In the genomic region with DNA sequence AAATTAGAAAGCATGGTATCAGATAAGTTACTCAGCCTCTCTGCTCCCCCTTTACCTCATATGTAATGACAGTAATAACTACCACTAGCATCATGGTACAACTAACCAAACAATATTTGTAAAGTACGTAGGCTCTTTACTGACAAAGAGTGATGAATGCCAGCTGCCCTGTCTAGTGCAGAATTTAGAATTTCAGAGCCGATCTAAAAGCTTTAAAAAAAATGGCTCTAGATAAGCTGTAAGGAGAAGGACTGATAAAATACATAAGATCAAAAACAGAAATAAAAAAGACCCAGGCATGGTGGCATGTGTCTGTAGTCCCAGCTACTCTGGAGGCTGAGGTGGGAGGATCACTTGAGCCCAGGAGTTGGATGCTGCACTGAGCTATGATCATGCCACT, we compare ENCODE assay signal across 9 cellular contexts.
"Had no signal": no experiment of that assay in that cellular context is flagged by ENCODE, and none has a peak within 500 bp of the region (broad histone marks: within the 10 kb centered on the region; RNA-seq: fewer than 3 reads in every experiment).

No MANE protein-coding gene starts in this region.

- FAIRE-seq: HTR-8/SVneo had no signal

- H3K9ac ChIP-seq: GM23248 had no signal

- DNase-seq: GM23248, GOT3, H7, HFFc6, IMR-90, KBM-7 had no signal

- H3K9me3 ChIP-seq: HAP-1 had no signal

- H3K4me3 ChIP-seq: GM23248, HAP-1 had no signal

- H3K27ac ChIP-seq: GM23248 had no signal

- H2AFZ ChIP-seq: GM23248 had no signal

- ATAC-seq: HCT116 had no signal

- H3K36me3 ChIP-seq: HAP-1 had no signal

- H3K4me1 ChIP-seq: HAP-1 had no signal
